In genomic region chr6:30821862-30822784, GRCh38 we compare ENCODE assay signal across 8 cellular contexts.
DNase-seq lines count a peak whose midpoint lies in the region; ATAC-seq and TF ChIP-seq lines count a peak whose summit lies in the region.

No MANE protein-coding gene starts in this region.

- H3K27ac ChIP-seq in brain microvascular endothelial cell (no peak overlapping the region), left lung (peak overlapping the region; percentile 49 to 67), upper lobe of right lung (no peak overlapping the region)

- TF ChIP-seq CTCF in brain microvascular endothelial cell (IDR thresholded peaks at IDR 0.05; ENCODE audit: low read depth, low read length, missing control alignments) (peak; percentile 33), left lung (IDR thresholded peaks at IDR 0.05) (peak; percentile 23 to 40), upper lobe of right lung (IDR thresholded peaks at IDR 0.05) (peak; percentile 52)

- H3K4me1 ChIP-seq in left lung (peaks cover 9 to 68% of the 10 kb centered on the region in 2 donors), upper lobe of right lung (peaks cover 10% of the 10 kb centered on the region)

- no peak overlapping the region for H3K4me3 ChIP-seq in brain microvascular endothelial cell (ENCODE audit: low read depth, low read length)
- no peak overlapping the region for H3K4me3 ChIP-seq in left lung
- no peak overlapping the region for H3K4me3 ChIP-seq in upper lobe of right lung

- in situ Hi-C loops in brain microvascular endothelial cell (cut with HindIII; ENCODE audit: low pct_ligation_motif_present, low sequenced_read_pairs), result no loop called here

- peak; percentile 8 for DNase-seq in NCI-H146 (lab: John Stamatoyannopoulos, UW)
- no peak for DNase-seq in NCI-H146 treated with DMSO at 0.1 percent for 48 hours (lab: John Stamatoyannopoulos, UW; ENCODE audit: unreplicated experiment)
- DNase-seq in LoVo (ENCODE audit: low spot score), result peak; percentile 51
- peak; percentile 52 for DNase-seq in brain microvascular endothelial cell
- DNase-seq in left lung, result no peak
- DNase-seq in upper lobe of right lung, result no peak

- intact Hi-C loops in left lung (cut with DNase I) (loop anchor here in 1 of 2 donors (10.0 kb wide), 1 partner anchor 253 kb away; no protein-coding TSS in a partner anchor), upper lobe of right lung (cut with DNase I) (no loop called here)

- no peaks in the 10 kb centered on the region for H3K27me3 ChIP-seq in brain microvascular endothelial cell (replicated peaks)
- H3K27me3 ChIP-seq in left lung, result no peaks in the 10 kb centered on the region
- no peaks in the 10 kb centered on the region for H3K27me3 ChIP-seq in upper lobe of right lung

- H3K9me3 ChIP-seq in left lung (no peaks in the 10 kb centered on the region), upper lobe of right lung (no peaks in the 10 kb centered on the region)

- H3K36me3 ChIP-seq in brain microvascular endothelial cell (replicated peaks) (no peaks in the 10 kb centered on the region), left lung (no peaks in the 10 kb centered on the region), upper lobe of right lung (no peaks in the 10 kb centered on the region)

- ATAC-seq in left lung, result peak; percentile 34
- peak; percentile 39 for ATAC-seq in upper lobe of right lung
- no peak for ATAC-seq in GM18870 (IDR thresholded peaks at IDR 0.05; ENCODE audit: unreplicated experiment)
- no peak for ATAC-seq in HG02623 (IDR thresholded peaks at IDR 0.05; ENCODE audit: unreplicated experiment)

Comparison
In these comparisons a context has a peak if more than half of its experiments do, and no peak if none do; other contexts are left out.
1. DNase-seq: peak in NCI-H146 (single experiment), LoVo (single experiment) and brain microvascular endothelial cell (single experiment); none in NCI-H146 treated with DMSO at 0.1 percent for 48 hours (single experiment), left lung (0 of 2) and upper lobe of right lung (single experiment).
2. H3K27ac ChIP-seq: peak in left lung (2 of 2); none in brain microvascular endothelial cell (single experiment) and upper lobe of right lung (single experiment).
3. ATAC-seq: peak in left lung (single experiment) and upper lobe of right lung (single experiment); none in GM18870 (single experiment) and HG02623 (single experiment).
4. Peak in every context shown above with its lines, with median percentiles within 50 percentile points of each other: CTCF ChIP-seq.